1 cellular context compared by ENCODE assay signal in the genomic region with DNA sequence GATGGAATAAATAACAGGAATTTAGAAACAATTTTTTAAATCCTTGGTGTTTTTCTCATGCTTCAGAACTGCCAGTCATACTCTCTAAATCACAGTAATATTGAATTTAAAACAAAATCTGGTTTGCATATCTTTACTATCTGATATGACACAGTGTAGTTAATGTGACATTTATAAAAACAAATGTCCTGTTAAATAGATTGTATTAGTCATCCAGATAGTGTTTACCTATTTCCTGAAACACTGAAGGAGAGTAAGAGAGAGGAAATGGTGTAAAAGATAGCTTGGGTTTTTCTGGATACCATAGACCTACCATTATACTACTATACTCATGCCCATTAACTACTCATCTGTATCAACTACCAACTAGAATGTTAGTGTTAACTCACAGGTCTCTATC.
A peak's percentile ranks its signal among the peaks of the same experiment; 100 is the strongest.
TF ChIP-seq lines count a peak whose summit lies in the region.

No MANE protein-coding gene starts in this region.

TF ChIP-seq in SK-N-SH treated with all-trans-retinoic acid at 6 μM for 48 hours, 23 proteins besides CTCF, POLR2A, EP300 and RAD21 (continued from another document):
- TF ChIP-seq, protein P1, sequence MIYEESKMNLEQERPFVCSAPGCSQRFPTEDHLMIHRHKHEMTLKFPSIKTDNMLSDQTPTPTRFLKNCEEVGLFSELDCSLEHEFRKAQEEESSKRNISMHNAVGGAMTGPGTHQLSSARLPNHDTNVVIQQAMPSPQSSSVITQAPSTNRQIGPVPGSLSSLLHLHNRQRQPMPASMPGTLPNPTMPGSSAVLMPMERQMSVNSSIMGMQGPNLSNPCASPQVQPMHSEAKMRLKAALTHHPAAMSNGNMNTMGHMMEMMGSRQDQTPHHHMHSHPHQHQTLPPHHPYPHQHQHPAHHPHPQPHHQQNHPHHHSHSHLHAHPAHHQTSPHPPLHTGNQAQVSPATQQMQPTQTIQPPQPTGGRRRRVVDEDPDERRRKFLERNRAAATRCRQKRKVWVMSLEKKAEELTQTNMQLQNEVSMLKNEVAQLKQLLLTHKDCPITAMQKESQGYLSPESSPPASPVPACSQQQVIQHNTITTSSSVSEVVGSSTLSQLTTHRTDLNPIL (CRISPR knock-in tag; IDR thresholded peaks at IDR 0.05; ENCODE audit: low read depth) = peak; percentile 69; the same call in 1 of the 2 replicates
- TF ChIP-seq ZC3H10 (CRISPR knock-in tag; IDR thresholded peaks at IDR 0.05) (peak; percentile 97), SNAI2 (CRISPR knock-in tag; IDR thresholded peaks at IDR 0.05) (no peak), TCF4 (CRISPR knock-in tag; IDR thresholded peaks at IDR 0.05; ENCODE audit: borderline replicate concordance) (peak; percentile 95), ZFP30 (CRISPR knock-in tag; IDR thresholded peaks at IDR 0.05) (peak; percentile 69)
TF ChIP-seq in SK-N-SH treated with all-trans-retinoic acid at 6 μM for 48 hours: peak in this region for 11.
